8 cellular contexts compared by ENCODE assay signal in genomic region chr4:165096776-165097175, GRCh38. TPM values are rescaled to one million over a fixed set of nuclear protein-coding genes. Genes with fewer than 3 reads are reported as not detected.
DNase-seq lines count a peak whose midpoint lies in the region; ATAC-seq and TF ChIP-seq lines count a peak whose summit lies in the region.

No MANE protein-coding gene starts in this region.

- H3K4me1 Mint-ChIP-seq in nephron progenitor cell, result no peaks in the 10 kb centered on the region

- intact Hi-C loops in mammary epithelial cell (cut with micrococcal nuclease), result loop anchor here (2.0 kb wide), 1 partner anchor 318 kb away; no protein-coding TSS in a partner anchor
- intact Hi-C loops in vagina (cut with DNase I), result no loop called here

- TF ChIP-seq POLR2A in vagina (IDR thresholded peaks at IDR 0.05), result no peak

- H3K79me2 ChIP-seq in mammary epithelial cell (ENCODE audit: insufficient read depth, low read length), result no peaks in the 10 kb centered on the region

- no peak overlapping the region for H3K4me3 ChIP-seq in mammary epithelial cell (replicated peaks in 1 of 3; ENCODE audit: insufficient read depth in 1 of 3, low read depth in 2 of 3, low read length in 3 of 3)
- H3K4me3 ChIP-seq in vagina, result no peak overlapping the region

- in situ Hi-C loops in mammary epithelial cell (cut with MboI; ENCODE audit: low sequenced_read_pairs in 2 of 2), result no loop called here

- H2AFZ ChIP-seq in mammary epithelial cell (ENCODE audit: low read depth, low read length), result no peak overlapping the region

- H3K36me3 ChIP-seq in mammary epithelial cell (ENCODE audit: insufficient read depth, low read length), result no peaks in the 10 kb centered on the region
- peaks cover 0 to 47% of the 10 kb centered on the region in 2 donors for H3K36me3 ChIP-seq in vagina

- H3K27ac Mint-ChIP-seq in nephron progenitor cell, result no peak overlapping the region

- H3K27me3 Mint-ChIP-seq in nephron progenitor cell (ENCODE audit: low read depth, poor library complexity), result no peaks in the 10 kb centered on the region

- 60% methylated on average over 2 of the region's 2 CpGs for WGBS in mammary epithelial cell (ENCODE audit: low coverage, missing lambda C conversion rate)

- CTCF ChIA-PET in mammary epithelial cell (lab: Charles Lee; ENCODE audit: low non-redundant PET), result interaction anchor here (0.5 kb wide), 2 partner anchors 16 to 17 kb away, joined by 3 read pairs; partner anchors contain the start of gene TMEM192

- no peak overlapping the region for H3K9ac ChIP-seq in mammary epithelial cell (ENCODE audit: insufficient read depth, low read length)

- H3K9me3 ChIP-seq in mammary epithelial cell (replicated peaks; ENCODE audit: insufficient read depth, low read length) (no peaks in the 10 kb centered on the region), vagina (no peaks in the 10 kb centered on the region)

- H3K4me3 Mint-ChIP-seq in nephron progenitor cell, result no peak overlapping the region

- H3K27me3 ChIP-seq in mammary epithelial cell (ENCODE audit: insufficient read depth, low read length) (no peaks in the 10 kb centered on the region), vagina (no peaks in the 10 kb centered on the region)

- H3K36me3 Mint-ChIP-seq in nephron progenitor cell (ENCODE audit: low read depth), result peaks cover 44% of the 10 kb centered on the region

- H3K4me1 ChIP-seq in mammary epithelial cell (ENCODE audit: insufficient read depth, low read length) (no peaks in the 10 kb centered on the region), vagina (no peaks in the 10 kb centered on the region)

- TF ChIP-seq CTCF in mammary epithelial cell (conservative IDR thresholded peaks at IDR 0.05 in 1 of 2, IDR thresholded peaks at IDR 0.05 in 1 of 2; ENCODE audit: extremely low read depth in 1 of 2, insufficient read depth in 1 of 2, low read depth in 1 of 2, low read length in 2 of 2), result peak; percentile 46 to 53
- peak; percentile 65 for TF ChIP-seq CTCF in nephron progenitor cell (IDR thresholded peaks at IDR 0.05)
- TF ChIP-seq CTCF in vagina (IDR thresholded peaks at IDR 0.05), result no peak

- H3K27ac ChIP-seq in mammary epithelial cell (ENCODE audit: insufficient read depth, low read depth, low read length) (no peak overlapping the region), vagina (no peak overlapping the region)

- no peak overlapping the region for H3K4me2 ChIP-seq in mammary epithelial cell (ENCODE audit: insufficient read depth, low read depth, low read length)

- peak; percentile 7 to 8 for DNase-seq in NCI-H2081 (lab: John Stamatoyannopoulos, UW)
- no peak for DNase-seq in NCI-H2081 treated with DMSO at 0.1 percent for 48 hours (lab: John Stamatoyannopoulos, UW)
- peak; percentile 3 for DNase-seq in HT-29 (ENCODE audit: low spot score)
- DNase-seq in mammary epithelial cell, result no peak
- DNase-seq in nephron progenitor cell, result no peak
- no peak for DNase-seq in vagina (ENCODE audit: extremely low spot score in 2 of 2)

- dilution Hi-C loops in mammary epithelial cell (cut with HindIII; ENCODE audit: low sequenced_read_pairs), result no loop called here

- no peaks in the 10 kb centered on the region for H3K9me3 Mint-ChIP-seq in nephron progenitor cell

- H4K20me1 ChIP-seq in mammary epithelial cell (ENCODE audit: insufficient read depth, low read length), result no peaks in the 10 kb centered on the region

- no TSS peak for BruUV-seq in mammary epithelial cell (replicated peaks; lab: Mats Ljungman, UMichigan)

- ATAC-seq in GM19328 (IDR thresholded peaks at IDR 0.05; ENCODE audit: unreplicated experiment) (no peak), HG03565 (IDR thresholded peaks at IDR 0.05; ENCODE audit: unreplicated experiment) (no peak)

RNA-seq across cellular contexts. Expression of gene TMEM192, which starts 15.9 kb away (rescaled TPM):
- total RNA-seq in HT-29 (2014; rRNA removed; shearing (Covaris generic)), result 3.3 and 4.0 TPM in 2 replicates
- total RNA-seq in mammary epithelial cell (10 to 100 TPM; 21.3 to 25.5 TPM), vagina (7.1 TPM)
- polyA plus RNA-seq in mammary epithelial cell, result 16.3 TPM
- 11.4 TPM for polyA minus RNA-seq in mammary epithelial cell

RNA-seq across cellular contexts. Expression of gene TRIM75, which starts 43.1 kb away (rescaled TPM):
- total RNA-seq in HT-29 (2014; rRNA removed; shearing (Covaris generic)), result not detected in 2 replicates
- not detected for total RNA-seq in mammary epithelial cell
- polyA plus RNA-seq in mammary epithelial cell, result not detected
- polyA minus RNA-seq in mammary epithelial cell, result not detected
- not detected for total RNA-seq in vagina

Comparison
In these comparisons a context has a peak if more than half of its experiments do, and no peak if none do; other contexts are left out.
1. DNase-seq: peak in NCI-H2081 (2 of 2) and HT-29 (single experiment); none in NCI-H2081 treated with DMSO at 0.1 percent for 48 hours (single experiment), mammary epithelial cell (single experiment), nephron progenitor cell (single experiment) and vagina (0 of 2).
2. CTCF ChIP-seq: peak in mammary epithelial cell (2 of 2) and nephron progenitor cell (single experiment); none in vagina (0 of 3).